11 cellular contexts compared by ENCODE assay signal in genomic region chr4:10104211-10104990, GRCh38. TPM values are rescaled to one million over a fixed set of nuclear protein-coding genes. Genes with fewer than 3 reads are reported as not detected.
DNase-seq lines count a peak whose midpoint lies in the region; ATAC-seq, FAIRE-seq and TF ChIP-seq lines count a peak whose summit lies in the region.
"Had no signal": no experiment of that assay in that cellular context is flagged by ENCODE, and none has a peak within 500 bp of the region (broad histone marks: within the 10 kb centered on the region; RNA-seq: fewer than 3 reads in every experiment).

No MANE protein-coding gene starts in this region.

- peaks cover 98% of the 10 kb centered on the region for H3K4me1 Mint-ChIP-seq in activated T-cell treated with anti-CD3 and anti-CD28 coated beads, Interleukin-2, amount 50 U/mL, for 4 hours (ENCODE audit: low read depth)
- H3K4me1 Mint-ChIP-seq in brain, result peaks cover 100% of the 10 kb centered on the region

- H3K27me3 Mint-ChIP-seq in activated T-cell treated with anti-CD3 and anti-CD28 coated beads, Interleukin-2, amount 50 U/mL, for 4 hours (ENCODE audit: low read depth), result no peaks in the 10 kb centered on the region
- peaks cover 3% of the 10 kb centered on the region for H3K27me3 Mint-ChIP-seq in brain

- peak overlapping the region; percentile 79 to 99 (median 83) for H3K27ac ChIP-seq in transverse colon

- TF ChIP-seq CTCF in brain (conservative IDR thresholded peaks at IDR 0.05) (no peak), transverse colon (IDR thresholded peaks at IDR 0.05) (no peak)

- FAIRE-seq in HTR-8/SVneo (lab: Jason Lieb, UNC), result no peak
- FAIRE-seq: small intestine had no signal

- intact Hi-C loops in transverse colon (cut with DNase I; ENCODE audit: low total_unique reads), result no loop called here

- H3K36me3 ChIP-seq in transverse colon, result no peaks in the 10 kb centered on the region

- H3K9me3 Mint-ChIP-seq in activated T-cell treated with anti-CD3 and anti-CD28 coated beads, Interleukin-2, amount 50 U/mL, for 4 hours, result no peaks in the 10 kb centered on the region
- H3K9me3 Mint-ChIP-seq in brain, result no peaks in the 10 kb centered on the region

- no peak for TF ChIP-seq EP300 in transverse colon (IDR thresholded peaks at IDR 0.05; ENCODE audit: low read depth)

- no peaks in the 10 kb centered on the region for H3K27me3 ChIP-seq in transverse colon

- H3K4me3 Mint-ChIP-seq in activated T-cell treated with anti-CD3 and anti-CD28 coated beads, Interleukin-2, amount 50 U/mL, for 4 hours, result peak overlapping the region; percentile 55
- peak overlapping the region; percentile 10 to 63 (median 30) for H3K4me3 Mint-ChIP-seq in brain

- ATAC-seq in activated T-cell treated with anti-CD3 and anti-CD28 coated beads, Interleukin-2, amount 50 U/mL, for 4 hours, result no peak

- WGBS in transverse colon (ENCODE audit: low coverage in 1 of 2), 2 donors, result 65 to 85% methylated on average over 2 to 11 of the region's 11 CpGs

- H3K36me3 Mint-ChIP-seq in activated T-cell treated with anti-CD3 and anti-CD28 coated beads, Interleukin-2, amount 50 U/mL, for 4 hours (ENCODE audit: insufficient read depth), result peaks cover 55% of the 10 kb centered on the region
- H3K36me3 Mint-ChIP-seq in brain, result peaks cover 29% of the 10 kb centered on the region

- in situ Hi-C loops in transverse colon (cut with MboI; ENCODE audit: low pct_ligation_motif_present in 1 of 4, low pct_unique_long_range_greater_than_20kb in 1 of 4, low sequenced_read_pairs in 3 of 4), result no loop called here

- no peak for TF ChIP-seq POLR2A in transverse colon (IDR thresholded peaks at IDR 0.05)

- no peaks in the 10 kb centered on the region for H3K9me3 ChIP-seq in transverse colon

- peak overlapping the region; percentile 63 to 94 (median 84) for H3K27ac Mint-ChIP-seq in brain

- H3K4me1 ChIP-seq in transverse colon, result peaks cover 69 to 99% (median 84%) of the 10 kb centered on the region in 4 donors

- no peak for DNase-seq in activated T-cell treated with anti-CD3 and anti-CD28 coated beads, Interleukin-2, amount 50 U/mL, for 4 hours
- DNase-seq in activated T-cell treated with anti-CD3 and anti-CD28 coated beads for 4 hours (no peak), midbrain (lab: John Stamatoyannopoulos, UW) (peak; percentile 16), transverse colon (no peak), UCSD-AML1 (lab: John Stamatoyannopoulos, UW; ENCODE audit: unreplicated experiment) (no peak), HTR-8/SVneo (ENCODE audit: insufficient read length, low spot score) (no peak), NCI-H146 (lab: John Stamatoyannopoulos, UW) (no peak)
- DNase-seq: AML-193, NCI-H526 treated with DMSO at 0.1 percent for 48 hours, small intestine had no signal

- H3K4me3 ChIP-seq in transverse colon, result no peak overlapping the region

RNA-seq across cellular contexts. Expression of gene WDR1, which starts 12.2 kb away (rescaled TPM):
- 100 to 1,000 TPM; 291 to 356 (median 334) TPM for total RNA-seq in activated T-cell treated with anti-CD3 and anti-CD28 coated beads, Interleukin-2, amount 50 U/mL, for 4 hours
- 207 TPM for polyA plus RNA-seq in brain (ENCODE audit: insufficient read depth, low read depth, low replicate concordance)
- total RNA-seq in transverse colon, result 100 to 1,000 TPM; 196 to 268 (median 246) TPM
